9 cellular contexts compared by ENCODE assay signal in genomic region chr1:19453843-19454242, GRCh38. TPM values are rescaled to one million over a fixed set of nuclear protein-coding genes. Genes with fewer than 3 reads are reported as not detected.
A peak's percentile ranks its signal among the peaks of the same experiment; 100 is the strongest.
DNase-seq lines count a peak whose midpoint lies in the region; ATAC-seq and TF ChIP-seq lines count a peak whose summit lies in the region.
"Had no signal": no experiment of that assay in that cellular context is flagged by ENCODE, and none has a peak within 500 bp of the region (broad histone marks: within the 10 kb centered on the region; RNA-seq: fewer than 3 reads in every experiment).

No MANE protein-coding gene starts in this region.

- peak; percentile 48 for DNase-seq in MV-4-11 (lab: John Stamatoyannopoulos, UW)
- no peak for DNase-seq in esophagus muscularis mucosa (ENCODE audit: extremely low spot score)
- peak; percentile 84 for DNase-seq in pons (ENCODE audit: low spot score)
- DNase-seq in NCI-H345 (lab: John Stamatoyannopoulos, UW) = no peak
- no peak for DNase-seq in NCI-H748 (lab: John Stamatoyannopoulos, UW; ENCODE audit: unreplicated experiment)
- DNase-seq: foreskin keratinocyte had no signal

- no peak for TF ChIP-seq EP300 in esophagus muscularis mucosa (IDR thresholded peaks at IDR 0.05)

- no peak for TF ChIP-seq CTCF in esophagus muscularis mucosa (IDR thresholded peaks at IDR 0.05)

- peaks cover 28 to 100% (median 100%) of the 10 kb centered on the region in 11 experiments; a peak in 21 of 22 replicates for H4K20me1 ChIP-seq in BLaER1 treated with 17β-estradiol and CSF1 and Interleukin-3, amounts not matched to agents 10 nM and 100 nM

- H3K4me2 ChIP-seq in BLaER1 treated with 17β-estradiol and CSF1 and Interleukin-3, amounts not matched to agents 10 nM and 100 nM = peak overlapping the region; percentile 72 to 99 (median 86)

- peak overlapping the region in 10 of 11 experiments; percentile 27 to 84 (median 62); a peak in 17 of 22 replicates for H3K27ac ChIP-seq in BLaER1 treated with 17β-estradiol and CSF1 and Interleukin-3, amounts not matched to agents 10 nM and 100 nM
- peak overlapping the region; percentile 88 to 97 (median 92) for H3K27ac ChIP-seq in esophagus muscularis mucosa (replicated peaks in 1 of 4)
- H3K27ac ChIP-seq: foreskin keratinocyte had no signal

- H3K9ac ChIP-seq in BLaER1 treated with 17β-estradiol and CSF1 and Interleukin-3, amounts not matched to agents 10 nM and 100 nM = peak overlapping the region in 9 of 11 experiments; percentile 26 to 78 (median 61); a peak in 13 of 22 replicates

- peak overlapping the region in 5 of 10 experiments; percentile 6 to 44 (median 20); a peak in 6 of 20 replicates for H3K4me3 ChIP-seq in BLaER1 treated with 17β-estradiol and CSF1 and Interleukin-3, amounts not matched to agents 10 nM and 100 nM
- no peak overlapping the region for H3K4me3 ChIP-seq in esophagus muscularis mucosa

- ATAC-seq in GM18519 (IDR thresholded peaks at IDR 0.05; ENCODE audit: low FRiP score, unreplicated experiment) = no peak
- ATAC-seq in HG03457 (IDR thresholded peaks at IDR 0.05; ENCODE audit: unreplicated experiment) = no peak
- ATAC-seq: foreskin keratinocyte had no signal

- H3K27me3 ChIP-seq in BLaER1 treated with 17β-estradiol and CSF1 and Interleukin-3, amounts not matched to agents 10 nM and 100 nM = no peaks in the 10 kb centered on the region
- no peaks in the 10 kb centered on the region for H3K27me3 ChIP-seq in esophagus muscularis mucosa
- H3K27me3 ChIP-seq: foreskin keratinocyte had no signal

- H3K36me3 ChIP-seq in BLaER1 treated with 17β-estradiol and CSF1 and Interleukin-3, amounts not matched to agents 10 nM and 100 nM = peaks cover 0 to 21% (median 4%) of the 10 kb centered on the region in 11 experiments; a peak in 8 of 22 replicates
- H3K36me3 ChIP-seq in esophagus muscularis mucosa = peaks cover 0 to 2% (median 0%) of the 10 kb centered on the region in 4 donors

- intact Hi-C loops in esophagus muscularis mucosa (cut with DNase I) = no loop called here

- peaks cover 89 to 100% (median 97%) of the 10 kb centered on the region in 10 experiments for H3K4me1 ChIP-seq in BLaER1 treated with 17β-estradiol and CSF1 and Interleukin-3, amounts not matched to agents 10 nM and 100 nM
- peaks cover 96 to 100% (median 100%) of the 10 kb centered on the region in 4 donors for H3K4me1 ChIP-seq in esophagus muscularis mucosa

- H3K9me3 ChIP-seq in BLaER1 treated with 17β-estradiol and CSF1 and Interleukin-3, amounts not matched to agents 10 nM and 100 nM (replicated peaks in 1 of 11) = no peaks in the 10 kb centered on the region
- no peaks in the 10 kb centered on the region for H3K9me3 ChIP-seq in esophagus muscularis mucosa

- 57% methylated on average over 4 of the region's 4 CpGs for WGBS in esophagus muscularis mucosa

- no peak for TF ChIP-seq POLR2A in esophagus muscularis mucosa (IDR thresholded peaks at IDR 0.05; ENCODE audit: low read depth)

RNA-seq across cellular contexts. Expression of gene CAPZB, which starts 31.5 kb away (rescaled TPM):
- total RNA-seq in esophagus muscularis mucosa = 100 to 1,000 TPM; 186 to 261 (median 203) TPM

Comparison
In these comparisons a context has a peak if more than half of its experiments do, and no peak if none do; other contexts are left out.
1. DNase-seq: peak in MV-4-11 (single experiment) and pons (single experiment); none in esophagus muscularis mucosa (single experiment), NCI-H345 (single experiment) and NCI-H748 (single experiment).